ENCODE assay signal across 1 cellular context in the genomic region with DNA sequence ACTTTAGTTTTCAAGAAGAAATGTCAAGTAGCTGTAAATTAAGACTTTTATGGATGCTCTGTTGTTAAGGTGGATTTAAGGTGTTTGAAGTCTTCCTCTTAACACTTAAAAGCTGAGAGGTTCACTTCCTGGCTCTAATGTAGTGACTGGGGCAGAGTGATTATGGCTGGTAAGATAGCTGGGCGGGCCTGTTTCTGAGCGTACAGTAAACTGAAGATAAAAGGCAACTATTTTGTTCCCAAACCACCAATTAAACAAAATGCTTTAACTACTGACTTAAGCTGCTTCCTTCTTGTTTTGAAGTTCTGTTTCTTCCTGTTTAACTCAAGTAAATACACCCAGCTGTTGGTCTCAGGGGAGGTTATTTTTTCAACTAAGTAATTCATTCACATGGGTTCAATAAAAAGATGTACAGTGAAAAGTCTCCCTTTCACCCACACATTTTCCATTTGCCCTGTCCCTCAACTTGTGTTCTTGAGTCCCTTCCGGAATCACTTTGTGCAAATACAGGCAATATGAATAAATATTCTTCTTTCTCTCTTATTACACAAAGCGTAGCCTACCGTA.
TF ChIP-seq lines count a peak whose summit lies in the region.

No MANE protein-coding gene starts in this region.

TF ChIP-seq in IMR-90, 13 proteins besides CTCF, POLR2A, EP300 and RAD21:
- TF ChIP-seq RCOR1 (IDR thresholded peaks at IDR 0.05; ENCODE audit: insufficient replicate concordance, low read length) (no peak), MAZ (IDR thresholded peaks at IDR 0.05; ENCODE audit: borderline replicate concordance, low read depth, low read length) (no peak), BHLHE40 (IDR thresholded peaks at IDR 0.05; ENCODE audit: low read depth, low read length) (no peak), SMC3 (IDR thresholded peaks at IDR 0.05; ENCODE audit: low read depth, low read length) (no peak), USF2 (IDR thresholded peaks at IDR 0.05; ENCODE audit: low read depth, low read length) (no peak), FOS (IDR thresholded peaks at IDR 0.05; ENCODE audit: low read depth, low read length) (no peak), RFX5 (IDR thresholded peaks at IDR 0.05; ENCODE audit: low read depth, low read length) (no peak), MXI1 (IDR thresholded peaks at IDR 0.05; ENCODE audit: borderline replicate concordance, low read depth, low read length) (no peak), MAFK (IDR thresholded peaks at IDR 0.05; ENCODE audit: low read depth, low read length) (no peak)
- TF ChIP-seq, protein P1, sequence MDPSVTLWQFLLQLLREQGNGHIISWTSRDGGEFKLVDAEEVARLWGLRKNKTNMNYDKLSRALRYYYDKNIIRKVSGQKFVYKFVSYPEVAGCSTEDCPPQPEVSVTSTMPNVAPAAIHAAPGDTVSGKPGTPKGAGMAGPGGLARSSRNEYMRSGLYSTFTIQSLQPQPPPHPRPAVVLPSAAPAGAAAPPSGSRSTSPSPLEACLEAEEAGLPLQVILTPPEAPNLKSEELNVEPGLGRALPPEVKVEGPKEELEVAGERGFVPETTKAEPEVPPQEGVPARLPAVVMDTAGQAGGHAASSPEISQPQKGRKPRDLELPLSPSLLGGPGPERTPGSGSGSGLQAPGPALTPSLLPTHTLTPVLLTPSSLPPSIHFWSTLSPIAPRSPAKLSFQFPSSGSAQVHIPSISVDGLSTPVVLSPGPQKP (IDR thresholded peaks at IDR 0.05; ENCODE audit: borderline replicate concordance, low read depth, low read length): no peak
